8 cellular contexts compared by ENCODE assay signal in genomic region chr12:2877047-2877958, GRCh38. TPM values are rescaled to one million over a fixed set of nuclear protein-coding genes. Genes with fewer than 3 reads are reported as not detected.
DNase-seq lines count a peak whose midpoint lies in the region; ATAC-seq, FAIRE-seq and TF ChIP-seq lines count a peak whose summit lies in the region.

TSS of gene FOXM1 (minus strand) at chr12:2877174. CDS start at chr12:2874478, 2,696 bp downstream.
TSS of gene RHNO1 (plus strand) at chr12:2877223. CDS start at chr12:2885367, 8,144 bp downstream.

- H3K79me1 ChIP-seq in H1 (ENCODE audit: low read depth, low read length) = peaks cover 5% of the 10 kb centered on the region
- H3K79me1 ChIP-seq in mesendoderm (ENCODE audit: low read length) = peaks cover 22% of the 10 kb centered on the region

- peaks cover 7% of the 10 kb centered on the region for H3K23me2 ChIP-seq in H1 (ENCODE audit: low read depth, low read length)

- DNase-seq in CD8-positive, alpha-beta memory T cell = peak; percentile 83 to 90 (median 85)
- DNase-seq in HT-29 (ENCODE audit: low spot score) = peak; percentile 90
- DNase-seq in NOMO-1 (lab: John Stamatoyannopoulos, UW; ENCODE audit: unreplicated experiment in 2 of 2) = peak; percentile 80 to 84
- DNase-seq in activated CD8-positive, alpha-beta memory T cell treated with anti-CD3 and anti-CD28 coated beads for 48 hours (ENCODE audit: low read depth in 2 of 3, low spot score in 2 of 3) = peak; percentile 74 to 82 (median 76)
- DNase-seq in H1 (ENCODE audit: low read depth in 1 of 2, low spot score in 2 of 2) = peak; percentile 74 to 94
- DNase-seq in mesendoderm = peak; percentile 94
- DNase-seq in stimulated activated CD8-positive, alpha-beta memory T cell treated with anti-CD3 and anti-CD28 coated beads, Interleukin-12 subunit alpha, Interleukin-12 subunit beta, amount 100 ng/mL, for 4 hours (ENCODE audit: low read depth) = peak; percentile 79

- no peak within 1 kb of the TSS for H2BK20ac ChIP-seq in H1 (ENCODE audit: low read length)

- H3K79me2 ChIP-seq in H1 (ENCODE audit: control insufficient read depth in 1 of 2, insufficient read depth in 2 of 2, low read length in 2 of 2) (peaks cover 3 to 67% of the 10 kb centered on the region in 2 experiments; a peak in 3 of 4 replicates), mesendoderm (ENCODE audit: control insufficient read depth, insufficient read depth, low read length) (peaks cover 37% of the 10 kb centered on the region)

- peaks cover 0 to 22% (median 0%) of the 10 kb centered on the region in 3 donors for H3K36me3 Mint-ChIP-seq in CD8-positive, alpha-beta memory T cell

- 5% methylated on average over 22 of the region's 70 CpGs; no CpG with 5 or more reads in 1 of the 2 experiments for WGBS in H1 (ENCODE audit: extremely low coverage in 1 of 2, insufficient coverage in 1 of 2, insufficient read length in 1 of 2, insufficient replicate concordance in 2 of 2, low coverage in 1 of 2, low lambda C conversion rate in 2 of 2, missing lambda C conversion rate in 1 of 2), 2 experiments
- no CpG with 5 or more reads among the region's 70 CpGs for WGBS in mesendoderm (ENCODE audit: extremely low coverage, insufficient coverage, low lambda C conversion rate)

- H2BK15ac ChIP-seq in H1 (ENCODE audit: low read length) = 0 out of 2 replicates have a peak within 1 kb of the TSS, but pooled peaks have one; percentile 29
- no peak within 1 kb of the TSS for H2BK15ac ChIP-seq in mesendoderm (replicated peaks; ENCODE audit: low read depth)

- H3K14ac ChIP-seq in H1 (ENCODE audit: insufficient read length) = no peak within 1 kb of the TSS

- H3K4ac ChIP-seq in H1 (replicated peaks; ENCODE audit: insufficient read length, low read depth, low read length) (peak within 1 kb of the TSS; percentile 91), mesendoderm (ENCODE audit: low read depth, low read length) (peak within 1 kb of the TSS; percentile 65)

- H3K9me3 Mint-ChIP-seq in CD8-positive, alpha-beta memory T cell = no peaks in the 10 kb centered on the region

- H3K9ac ChIP-seq in H1 (replicated peaks in 1 of 4; ENCODE audit: extremely low read depth in 1 of 4, low read depth in 3 of 4, low read length in 3 of 4) (peak within 1 kb of the TSS; percentile 94 to 95 (median 94)), mesendoderm (ENCODE audit: low read length) (peak within 1 kb of the TSS; percentile 97)

- H2BK5ac ChIP-seq in H1 (ENCODE audit: low read depth, low read length) (peak within 1 kb of the TSS; percentile 93), mesendoderm (ENCODE audit: low read length) (peak within 1 kb of the TSS; percentile 80)

- H3K4me2 ChIP-seq in H1 (ENCODE audit: insufficient read depth in 1 of 2, low read depth in 2 of 2, low read length in 2 of 2) (peak within 1 kb of the TSS; percentile 75 to 86), mesendoderm (ENCODE audit: low read length) (peak within 1 kb of the TSS; percentile 97)

- H3K23ac ChIP-seq in H1 (ENCODE audit: insufficient read length) (no peak within 1 kb of the TSS), mesendoderm (ENCODE audit: low read length) (peak within 1 kb of the TSS; percentile 15)

- H3K4me3 Mint-ChIP-seq in CD8-positive, alpha-beta memory T cell = peak within 1 kb of the TSS; percentile 98 to 100 (median 99)

- peak within 1 kb of the TSS; percentile 92 for H3K27ac ChIP-seq in CD8-positive, alpha-beta memory T cell (ENCODE audit: low read depth, low read length)
- H3K27ac ChIP-seq in H1 (ENCODE audit: low read depth, low read length) = peak within 1 kb of the TSS; percentile 86
- H3K27ac ChIP-seq in mesendoderm (ENCODE audit: low read depth, low read length) = peak within 1 kb of the TSS; percentile 91

- no peak for FAIRE-seq in H1 (lab: Jason Lieb, UNC)

- H2BK120ac ChIP-seq in H1 (replicated peaks; ENCODE audit: low read depth, low read length) (peak within 1 kb of the TSS; percentile 56), mesendoderm (ENCODE audit: low read depth, low read length) (peak within 1 kb of the TSS; percentile 32)

- peaks cover 0 to 3% of the 10 kb centered on the region in 2 donors for H3K27me3 Mint-ChIP-seq in CD8-positive, alpha-beta memory T cell

- H3K36me3 ChIP-seq in CD8-positive, alpha-beta memory T cell (ENCODE audit: insufficient read depth, low read length) = no peaks in the 10 kb centered on the region
- H3K36me3 ChIP-seq in H1 (ENCODE audit: control insufficient read depth in 2 of 4, insufficient read depth in 4 of 4, low read length in 3 of 4) (peaks cover 0 to 33% (median 14%) of the 10 kb centered on the region in 4 experiments; a peak in 6 of 8 replicates), mesendoderm (ENCODE audit: control insufficient read depth, insufficient read depth, low read length) (peaks cover 6% of the 10 kb centered on the region)

- H3K56ac ChIP-seq in H1 (replicated peaks; ENCODE audit: insufficient read length, low read depth, low read length) (peak within 1 kb of the TSS; percentile 84), mesendoderm (ENCODE audit: low read length) (peak within 1 kb of the TSS; percentile 99)

- H4K8ac ChIP-seq in H1 (ENCODE audit: extremely low read depth, insufficient read depth, low read length) = peak within 1 kb of the TSS; percentile 80; the same call in 1 of the 2 replicates
- no peak within 1 kb of the TSS for H4K8ac ChIP-seq in mesendoderm (ENCODE audit: low read depth, low read length)

- H4K5ac ChIP-seq in H1 (ENCODE audit: insufficient read length, low read depth, low read length) = peak within 1 kb of the TSS; percentile 89
- H4K5ac ChIP-seq in mesendoderm (ENCODE audit: low read length) = no peak within 1 kb of the TSS

- no peaks in the 10 kb centered on the region for H3K27me3 ChIP-seq in CD8-positive, alpha-beta memory T cell (ENCODE audit: insufficient read depth, low read length, poor library complexity, severe bottlenecking)
- no peaks in the 10 kb centered on the region for H3K27me3 ChIP-seq in H1 (replicated peaks in 1 of 4; ENCODE audit: control insufficient read depth in 3 of 4, extremely low read depth in 1 of 4, insufficient read depth in 3 of 4, low read length in 3 of 4)
- no peaks in the 10 kb centered on the region for H3K27me3 ChIP-seq in mesendoderm (ENCODE audit: insufficient read depth, low read length, poor library complexity)

- H2AFZ ChIP-seq in H1 (ENCODE audit: low read length) = peak within 1 kb of the TSS; percentile 72

- peaks cover 27% of the 10 kb centered on the region for H3K4me1 ChIP-seq in CD8-positive, alpha-beta memory T cell (ENCODE audit: insufficient read depth, low read length)
- H3K4me1 ChIP-seq in H1 (replicated peaks in 1 of 4; ENCODE audit: control insufficient read depth in 3 of 4, insufficient read depth in 4 of 4, low read length in 3 of 4) = peaks cover 0 to 4% (median 3%) of the 10 kb centered on the region in 4 experiments; a peak in 4 of 7 replicates
- peaks cover 2% of the 10 kb centered on the region for H3K4me1 ChIP-seq in mesendoderm (ENCODE audit: control insufficient read depth, low read depth, low read length)

- no peaks in the 10 kb centered on the region for H4K20me1 ChIP-seq in H1 (replicated peaks in 1 of 2; ENCODE audit: control insufficient read depth in 1 of 2, insufficient read depth in 2 of 2, low read length in 2 of 2)

- H3K27ac Mint-ChIP-seq in CD8-positive, alpha-beta memory T cell = peak within 1 kb of the TSS; percentile 98 to 100 (median 100)

- H3K9me3 ChIP-seq in CD8-positive, alpha-beta memory T cell (ENCODE audit: low read length) = no peaks in the 10 kb centered on the region
- H3K9me3 ChIP-seq in H1 (ENCODE audit: insufficient read depth in 2 of 2, low read depth in 1 of 2, low read length in 1 of 2) = no peaks in the 10 kb centered on the region

- POLR2A ChIA-PET in CD8-positive, alpha-beta memory T cell (lab: Charles Lee) = interaction anchor here (1.1 to 1.5 kb wide), 5 partner anchors 8 to 186 kb away, joined by 3 to 13 read pairs (median 6); partner anchors contain the start of genes ITFG2 and TULP3
- POLR2A ChIA-PET in H1 (lab: Charles Lee; ENCODE audit: partially characterized antibody) = interaction anchor here (0.6 to 4.1 kb wide), 21 partner anchors 8 to 173 kb away, joined by 3 to 31 read pairs (median 3); partner anchors contain the start of genes TEX52 and TULP3

- TF ChIP-seq CTCF in H1 (IDR thresholded peaks at IDR 0.05; ENCODE audit: control extremely low read depth in 1 of 3, insufficient read depth in 1 of 3, low read depth in 1 of 3, low read length in 3 of 3) = no peak

- H3K18ac ChIP-seq in H1 (ENCODE audit: extremely low read depth, low read length) (peak within 1 kb of the TSS; percentile 78), mesendoderm (ENCODE audit: low read length) (peak within 1 kb of the TSS; percentile 93)

- CTCF ChIA-PET in CD8-positive, alpha-beta memory T cell (lab: Charles Lee) = interaction anchor here (1.2 to 1.9 kb wide), 2 partner anchors 10 to 13 kb away, joined by 5 to 7 read pairs; partner anchors contain the start of gene TULP3
- CTCF ChIA-PET in H1 (lab: Charles Lee; ENCODE audit: partially characterized antibody) = interaction anchor here (0.9 to 4.7 kb wide), 11 partner anchors 10 to 157 kb away, joined by 3 to 33 read pairs (median 5); no protein-coding TSS in a partner anchor

- H3K4me1 Mint-ChIP-seq in CD8-positive, alpha-beta memory T cell = peaks cover 33 to 47% (median 39%) of the 10 kb centered on the region in 3 donors

- peak in 1 of 2 experiments; percentile 81; a peak in 2 of 3 replicates for TF ChIP-seq POLR2A in H1 (IDR thresholded peaks at IDR 0.05; ENCODE audit: control extremely low read depth in 1 of 2, low read depth in 2 of 2, low read length in 2 of 2)

- H3K4me3 ChIP-seq in CD8-positive, alpha-beta memory T cell (ENCODE audit: low read length) = peak within 1 kb of the TSS; percentile 78
- H3K4me3 ChIP-seq in H1 (ENCODE audit: extremely low read depth in 1 of 4, insufficient read depth in 2 of 4, low read depth in 3 of 4, low read length in 4 of 4) (peak within 1 kb of the TSS; percentile 92 to 100 (median 98)), mesendoderm (ENCODE audit: low read length) (peak within 1 kb of the TSS; percentile 91)

- no peak within 1 kb of the TSS for H2AK5ac ChIP-seq in H1 (ENCODE audit: low read depth, low read length)
- peak within 1 kb of the TSS; percentile 82 for H2AK5ac ChIP-seq in mesendoderm (ENCODE audit: low read length)

- peak; percentile 68 for ATAC-seq in GM19468 (IDR thresholded peaks at IDR 0.05; ENCODE audit: extremely low read depth, unreplicated experiment)

- 0 out of 2 replicates have a peak within 1 kb of the TSS, but pooled peaks have one; percentile 60 for H2BK12ac ChIP-seq in H1 (ENCODE audit: low read depth, low read length)

- no peak for TF ChIP-seq EP300 in H1 (IDR thresholded peaks at IDR 0.05; ENCODE audit: borderline replicate concordance in 1 of 2, low read depth in 2 of 2, low read length in 2 of 2)

- no peak for TF ChIP-seq RAD21 in H1 (IDR thresholded peaks at IDR 0.05 in 1 of 2, conservative IDR thresholded peaks at IDR 0.05 in 1 of 2; ENCODE audit: low read depth in 2 of 2, low read length in 2 of 2)

- peak within 1 kb of the TSS; percentile 65 for H4K91ac ChIP-seq in H1 (replicated peaks; ENCODE audit: insufficient read length, low read length)

RNA-seq across cellular contexts. Expression of gene FOXM1, which starts in this region (rescaled TPM):
- total RNA-seq in CD8-positive, alpha-beta memory T cell = 10 to 100 TPM; 66.2 to 67.5 TPM
- 0.15 TPM for polyA plus RNA-seq in CD8-positive, alpha-beta memory T cell
- 68.9 and 77.6 TPM in 2 replicates for total RNA-seq in HT-29 (2014; rRNA removed; shearing (Covaris generic))
- total RNA-seq in H1 (2021; fragmentation: NEBNext Ultra II Directional; extraction: Animal tissue kit (Norgen Biotek cat#: 25700)) = 118 and 121 TPM in 2 replicates
- polyA plus RNA-seq in H1 (2011; rRNA removed) = 58.1 and 83.5 TPM in 2 replicates
- polyA plus RNA-seq in H1 (2011; cell fraction: cytosol; rRNA removed) = 39.6 TPM
- polyA plus RNA-seq in H1 (2011; cell fraction: nucleus; rRNA removed) = 69.2 TPM
- 87.5 to 101 TPM (median 96.4 TPM) in 4 replicates for polyA plus RNA-seq in H1 (2012, experiment 1 of 2)
- 104 TPM for polyA plus RNA-seq in H1 (2012, experiment 2 of 2)
- polyA plus RNA-seq in H1 (2013, experiment 1 of 2) = 81.5 TPM
- 79.4 TPM for polyA plus RNA-seq in H1 (2013, experiment 2 of 2)
- polyA minus RNA-seq in H1 (2011; rRNA and poly(A)+ RNA removed) = 53.5 and 68.9 TPM in 2 replicates
- 75.2 TPM for polyA minus RNA-seq in H1 (2011; cell fraction: cytosol; rRNA and poly(A)+ RNA removed)
- polyA minus RNA-seq in H1 (2011; cell fraction: nucleus; rRNA and poly(A)+ RNA removed) = 39.8 TPM
- 109 TPM for polyA plus RNA-seq in mesendoderm (2013, experiment 1 of 2)
- 111 TPM for polyA plus RNA-seq in mesendoderm (2013, experiment 2 of 2)

RNA-seq across cellular contexts. Expression of gene RHNO1, which starts in this region (rescaled TPM):
- 10 to 100 TPM; 41.9 to 45.4 TPM for total RNA-seq in CD8-positive, alpha-beta memory T cell
- polyA plus RNA-seq in CD8-positive, alpha-beta memory T cell = 60.0 TPM
- 14.0 and 14.4 TPM in 2 replicates for total RNA-seq in HT-29 (2014; rRNA removed; shearing (Covaris generic))
- total RNA-seq in H1 (2021; fragmentation: NEBNext Ultra II Directional; extraction: Animal tissue kit (Norgen Biotek cat#: 25700)) = 41.9 and 55.8 TPM in 2 replicates
- polyA plus RNA-seq in H1 (2011; rRNA removed) = 45.5 and 56.9 TPM in 2 replicates
- 57.9 TPM for polyA plus RNA-seq in H1 (2011; cell fraction: cytosol; rRNA removed)
- 44.7 TPM for polyA plus RNA-seq in H1 (2011; cell fraction: nucleus; rRNA removed)
- polyA plus RNA-seq in H1 (2012, experiment 1 of 2) = 49.4 to 57.6 TPM (median 53.0 TPM) in 4 replicates
- polyA plus RNA-seq in H1 (2012, experiment 2 of 2) = 26.6 TPM
- 62.4 TPM for polyA plus RNA-seq in H1 (2013, experiment 1 of 2)
- polyA plus RNA-seq in H1 (2013, experiment 2 of 2) = 64.0 TPM
- polyA minus RNA-seq in H1 (2011; rRNA and poly(A)+ RNA removed) = 43.7 and 54.0 TPM in 2 replicates
- 25.8 TPM for polyA minus RNA-seq in H1 (2011; cell fraction: cytosol; rRNA and poly(A)+ RNA removed)
- 37.7 TPM for polyA minus RNA-seq in H1 (2011; cell fraction: nucleus; rRNA and poly(A)+ RNA removed)
- polyA plus RNA-seq in mesendoderm (2013, experiment 1 of 2) = 66.8 TPM
- 70.5 TPM for polyA plus RNA-seq in mesendoderm (2013, experiment 2 of 2)

Comparison
In these comparisons a context has a peak if more than half of its experiments do, and no peak if none do; other contexts are left out.
1. Peak in every context shown above with its lines: DNase-seq, ATAC-seq, H3K4me3 ChIP-seq and H3K27ac ChIP-seq.
2. RNA of gene FOXM1 (polyA plus RNA-seq): 39.6 to 104 TPM in H1; 0.15 TPM in CD8-positive, alpha-beta memory T cell (single experiment); every median in the first group is over 10 times any median in the second.